15 cellular contexts compared by ENCODE assay signal in genomic region chr1:233912447-233912846, GRCh38. TPM values are rescaled to one million over a fixed set of nuclear protein-coding genes. Genes with fewer than 3 reads are reported as not detected.
"Had no signal": no experiment of that assay in that cellular context is flagged by ENCODE, and none has a peak within 500 bp of the region (broad histone marks: within the 10 kb centered on the region; RNA-seq: fewer than 3 reads in every experiment).

No MANE protein-coding gene starts in this region.

- H3K4me1 Mint-ChIP-seq: immature natural killer cell, naive B cell, nephron had no signal

- H3K27me3 ChIP-seq: right atrium auricular region, sigmoid colon had no signal

- DNase-seq: effector memory CD4-positive, alpha-beta T cell; immature natural killer cell; left colon; naive B cell; posterior cingulate gyrus; sigmoid colon; stimulated activated CD4-positive, alpha-beta T cell treated with anti-CD3 and anti-CD28 coated beads, Interleukin-12 subunit alpha, Interleukin-12 subunit beta, amount 100 ng/mL, for 4 hours; stimulated activated naive CD4-positive, alpha-beta T cell; trophoblast cell had no signal

- H3K27ac Mint-ChIP-seq: immature natural killer cell, naive B cell, nephron had no signal

- H3K36me3 ChIP-seq: esophagus muscularis mucosa, right atrium auricular region, sigmoid colon had no signal

- ATAC-seq: left colon had no signal

- H3K4me3 Mint-ChIP-seq: immature natural killer cell, naive B cell, nephron had no signal

- H3K27ac ChIP-seq: epithelial cell of prostate, esophagus muscularis mucosa, right atrium auricular region, sigmoid colon, skin epidermis had no signal

- H3K9me3 ChIP-seq: esophagus muscularis mucosa, right atrium auricular region, sigmoid colon had no signal

- H3K4me1 ChIP-seq: esophagus muscularis mucosa, right atrium auricular region, sigmoid colon had no signal

- H3K36me3 Mint-ChIP-seq: immature natural killer cell, naive B cell had no signal

- H3K4me3 ChIP-seq: esophagus muscularis mucosa, right atrium auricular region, sigmoid colon, skin epidermis had no signal

RNA-seq across cellular contexts. Expression of gene SLC35F3, which starts 8.0 kb away (rescaled TPM):
- total RNA-seq: lung microvascular endothelial cell, right atrium auricular region had no signal
- polyA plus RNA-seq: immature natural killer cell had no signal
